In the genomic region with DNA sequence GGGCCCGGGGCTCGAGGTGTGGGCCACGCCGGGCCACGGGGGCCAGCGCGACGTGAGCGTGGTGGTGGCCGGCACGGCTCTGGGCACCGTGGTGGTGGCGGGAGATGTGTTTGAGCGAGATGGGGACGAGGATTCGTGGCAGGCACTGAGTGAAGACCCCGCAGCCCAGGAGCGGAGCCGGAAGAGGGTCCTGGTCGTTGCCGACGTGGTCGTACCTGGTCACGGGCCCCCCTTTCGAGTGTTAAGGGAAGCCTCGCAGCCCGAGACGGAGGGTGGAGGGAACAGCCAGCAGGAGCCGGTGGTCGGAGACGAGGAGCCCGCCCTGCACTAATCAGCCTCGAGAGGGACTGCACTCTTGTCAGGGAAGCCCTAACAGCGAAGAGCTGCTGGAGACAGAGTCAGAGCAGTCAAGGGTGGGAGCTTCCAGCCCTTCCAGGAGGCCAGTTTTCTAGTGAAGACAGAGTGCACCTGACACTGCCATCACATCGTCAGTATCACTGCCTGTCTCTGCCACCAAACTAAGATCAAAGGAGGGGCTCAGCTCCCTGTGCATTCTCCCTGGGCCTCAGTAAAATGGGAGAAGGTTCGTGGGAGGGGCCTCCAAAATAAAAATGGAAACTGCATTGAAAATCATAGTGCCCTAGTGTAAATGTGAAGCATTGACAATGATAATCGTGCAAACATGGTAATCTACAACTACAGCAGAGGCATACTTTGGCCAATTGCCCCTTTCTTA, we compare ENCODE assay signal across 8 cellular contexts. TPM values are rescaled to one million over a fixed set of nuclear protein-coding genes. Genes with fewer than 3 reads are reported as not detected.
DNase-seq lines count a peak whose midpoint lies in the region; ATAC-seq and TF ChIP-seq lines count a peak whose summit lies in the region.

No MANE protein-coding gene starts in this region.

- peak; percentile 40 for DNase-seq in BE2C
- DNase-seq in SW480 (ENCODE audit: low spot score), result peak; percentile 57
- DNase-seq in dermis blood vessel endothelial cell, result peak; percentile 33
- no peak for DNase-seq in vagina (ENCODE audit: extremely low spot score in 2 of 2)
- no peak for DNase-seq in H4 (ENCODE audit: low spot score)

- intact Hi-C loops in vagina (cut with DNase I), result no loop called here

- peak overlapping the region; percentile 96 for H3K9ac ChIP-seq in mucosa of stomach (ENCODE audit: low read length)

- no peak for TF ChIP-seq POLR2A in vagina (IDR thresholded peaks at IDR 0.05)

- peak overlapping the region; percentile 96 for H3K27ac ChIP-seq in vagina

- H3K4me3 ChIP-seq in BE2C (ENCODE audit: low read depth, low read length) (peak overlapping the region; percentile 93), mucosa of stomach (ENCODE audit: low read length) (peak overlapping the region; percentile 91), vagina (peak overlapping the region; percentile 86 to 92)

- H3K36me3 ChIP-seq in BE2C (no peaks in the 10 kb centered on the region), mucosa of stomach (ENCODE audit: control insufficient read depth, insufficient read depth, low read length) (no peaks in the 10 kb centered on the region), vagina (no peaks in the 10 kb centered on the region)

- ATAC-seq in GM21825 (IDR thresholded peaks at IDR 0.05; ENCODE audit: unreplicated experiment) (peak; percentile 3), HG02870 (IDR thresholded peaks at IDR 0.05; ENCODE audit: unreplicated experiment) (no peak)

- H3K4me1 ChIP-seq in BE2C (peaks cover 3% of the 10 kb centered on the region), mucosa of stomach (ENCODE audit: control insufficient read depth, insufficient read depth, low read length) (peaks cover 38% of the 10 kb centered on the region), vagina (peaks cover 41% of the 10 kb centered on the region)

- H3K27me3 ChIP-seq in BE2C (no peaks in the 10 kb centered on the region), mucosa of stomach (ENCODE audit: control insufficient read depth, insufficient read depth, low read length) (no peaks in the 10 kb centered on the region), vagina (no peaks in the 10 kb centered on the region)

- H3K9me3 ChIP-seq in BE2C (no peaks in the 10 kb centered on the region), mucosa of stomach (ENCODE audit: control insufficient read depth, low read length) (no peaks in the 10 kb centered on the region), vagina (no peaks in the 10 kb centered on the region)

- TF ChIP-seq CTCF in BE2C (IDR thresholded peaks at IDR 0.05; ENCODE audit: low read depth, low read length) (no peak), vagina (IDR thresholded peaks at IDR 0.05) (no peak)

RNA-seq across cellular contexts. Expression of a gene that starts 1.3 kb away (rescaled TPM):
- polyA plus RNA-seq in BE2C (2012; ENCODE audit: insufficient read depth, insufficient read length, low read depth), result 10.1 TPM
- total RNA-seq in dermis blood vessel endothelial cell (2.4 and 3.7 TPM in 2 replicates), vagina (2.9 TPM)
- total RNA-seq in H4 (2014; rRNA removed; shearing (Covaris generic)), result 0.52 and 1.6 TPM in 2 replicates

RNA-seq across cellular contexts. Expression of a gene that starts 8.6 kb away (rescaled TPM):
- polyA plus RNA-seq in BE2C (2012; ENCODE audit: insufficient read depth, insufficient read length, low read depth), result 13.9 TPM
- total RNA-seq in dermis blood vessel endothelial cell (31.2 and 39.5 TPM in 2 replicates), vagina (14.5 TPM)
- 31.9 and 33.1 TPM in 2 replicates for total RNA-seq in H4 (2014; rRNA removed; shearing (Covaris generic))

RNA-seq across cellular contexts. Expression of a gene that starts 8.9 kb away (rescaled TPM):
- 129 TPM for polyA plus RNA-seq in BE2C (2012; ENCODE audit: insufficient read depth, insufficient read length, low read depth)
- total RNA-seq in dermis blood vessel endothelial cell (37.1 and 78.6 TPM in 2 replicates), vagina (54.3 TPM)
- 44.0 and 62.1 TPM in 2 replicates for total RNA-seq in H4 (2014; rRNA removed; shearing (Covaris generic))

RNA-seq across cellular contexts. Expression of a gene that starts 20.7 kb away (rescaled TPM):
- 362 TPM for polyA plus RNA-seq in BE2C (2012; ENCODE audit: insufficient read depth, insufficient read length, low read depth)
- total RNA-seq in dermis blood vessel endothelial cell (55.1 and 133 TPM in 2 replicates), vagina (161 TPM)
- total RNA-seq in H4 (2014; rRNA removed; shearing (Covaris generic)), result 217 and 229 TPM in 2 replicates

RNA-seq across cellular contexts. Expression of a gene that starts 26.6 kb away (rescaled TPM):
- 28.6 TPM for polyA plus RNA-seq in BE2C (2012; ENCODE audit: insufficient read depth, insufficient read length, low read depth)
- total RNA-seq in dermis blood vessel endothelial cell (16.8 and 24.3 TPM in 2 replicates), vagina (26.3 TPM)
- 20.0 and 29.6 TPM in 2 replicates for total RNA-seq in H4 (2014; rRNA removed; shearing (Covaris generic))

Comparison
In these comparisons a context has a peak if more than half of its experiments do, and no peak if none do; other contexts are left out.
1. DNase-seq: peak in BE2C (single experiment), SW480 (single experiment) and dermis blood vessel endothelial cell (single experiment); none in vagina (0 of 2) and H4 (single experiment).
2. Peak in every context shown above with its lines, with median percentiles within 50 percentile points of each other: H3K4me3 ChIP-seq.